In the genomic region with DNA sequence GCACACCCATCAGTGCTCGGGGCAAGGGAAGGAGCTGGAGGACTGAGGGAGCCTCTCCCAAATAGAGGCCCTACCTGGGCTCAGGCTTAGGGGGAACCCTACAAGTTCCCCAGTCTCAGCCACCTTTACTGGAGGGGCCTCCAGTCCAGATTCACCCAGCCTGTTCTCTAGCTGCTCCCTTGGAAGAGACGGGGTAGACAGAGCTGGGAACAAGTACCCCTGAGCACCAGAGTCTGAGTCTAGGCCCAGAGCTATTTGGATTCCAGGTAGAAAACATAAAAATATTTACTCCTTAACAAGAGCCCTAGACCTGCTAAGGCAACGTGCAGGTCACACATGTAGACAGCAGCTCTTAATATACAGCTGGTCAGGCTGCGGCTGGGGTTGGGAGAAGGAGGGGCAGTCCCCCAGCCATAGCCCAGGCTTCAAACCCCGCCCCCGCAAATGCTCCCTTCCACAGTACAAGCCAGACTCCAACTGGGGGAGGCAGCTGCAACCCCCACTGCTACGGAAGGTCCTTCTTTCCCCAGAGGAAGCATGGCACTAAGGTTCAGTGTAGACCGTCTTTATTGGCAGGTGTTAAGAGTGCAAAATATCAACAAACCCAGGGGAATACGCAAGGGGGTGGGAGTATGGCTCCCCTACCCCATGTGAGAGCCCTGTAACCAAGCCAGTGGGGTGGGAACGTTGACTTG, we compare ENCODE assay signal across 9 cellular contexts. TPM values are rescaled to one million over a fixed set of nuclear protein-coding genes. Genes with fewer than 3 reads are reported as not detected.
A peak's percentile ranks its signal among the peaks of the same experiment; 100 is the strongest.
DNase-seq lines count a peak whose midpoint lies in the region; ATAC-seq, FAIRE-seq and TF ChIP-seq lines count a peak whose summit lies in the region.
"Had no signal": no experiment of that assay in that cellular context is flagged by ENCODE, and none has a peak within 500 bp of the region (broad histone marks: within the 10 kb centered on the region; RNA-seq: fewer than 3 reads in every experiment).

No MANE protein-coding gene starts in this region.

- no peaks in the 10 kb centered on the region for H3K9me3 ChIP-seq in A549
- H3K9me3 ChIP-seq in endodermal cell (ENCODE audit: control insufficient read depth, low read length) = no peaks in the 10 kb centered on the region
- no peaks in the 10 kb centered on the region for H3K9me3 ChIP-seq in mesodermal cell (ENCODE audit: control insufficient read depth, low read length)
- H3K9me3 ChIP-seq in CD4-positive, alpha-beta T cell (ENCODE audit: control insufficient read depth, low read length) = no peaks in the 10 kb centered on the region

- peaks cover 21% of the 10 kb centered on the region for H3K36me3 Mint-ChIP-seq in endodermal cell (ENCODE audit: low read depth)
- H3K36me3 Mint-ChIP-seq in CD4-positive, alpha-beta T cell (ENCODE audit: low read depth) = no peaks in the 10 kb centered on the region

- H3K27me3 Mint-ChIP-seq in endodermal cell (ENCODE audit: insufficient read depth) = no peaks in the 10 kb centered on the region
- H3K27me3 Mint-ChIP-seq in CD4-positive, alpha-beta T cell = peaks cover 10% of the 10 kb centered on the region

- 52% methylated on average over 7 of the region's 10 CpGs for WGBS in A549 (ENCODE audit: missing lambda C conversion rate)
- WGBS in endodermal cell (ENCODE audit: insufficient coverage in 1 of 2, insufficient read length in 1 of 2), 2 experiments = 78 to 85% methylated on average over 2 to 10 of the region's 10 CpGs
- 67% methylated on average over 5 to 6 of the region's 10 CpGs for WGBS in mesodermal cell (ENCODE audit: insufficient coverage in 2 of 2), 2 experiments

- DNase-seq in A549 (ENCODE audit: low read depth in 1 of 2, low spot score in 1 of 2) (peak in 1 of 2 experiments; percentile 50), NB4 (ENCODE audit: low read depth) (peak; percentile 86), endodermal cell (peak; percentile 73), NCI-H187 (lab: John Stamatoyannopoulos, UW) (no peak)
- no peak for DNase-seq in effector CD4-positive, alpha-beta T cell
- DNase-seq in CD4-positive, alpha-beta T cell = no peak

- intact Hi-C loops in CD4-positive, alpha-beta T cell (cut with DNase I, micrococcal nuclease) = loop anchor here in 1 of 2 experiments (2.0 kb wide), 1 partner anchor 88 kb away; no protein-coding TSS in a partner anchor

- ATAC-seq in A549 = peak; percentile 3 to 10; a peak in 3 of 6 replicates
- ATAC-seq in GM21737 (IDR thresholded peaks at IDR 0.05; ENCODE audit: unreplicated experiment) = no peak
- ATAC-seq in CD4-positive, alpha-beta T cell (ENCODE audit: poor library complexity) = no peak

- H3K27ac Mint-ChIP-seq in endodermal cell = peak overlapping the region; percentile 74
- no peak overlapping the region for H3K27ac Mint-ChIP-seq in CD4-positive, alpha-beta T cell

- FAIRE-seq in A549 (lab: Jason Lieb, UNC) = no peak

- H3K4me3 ChIP-seq in A549 (no peak overlapping the region), NB4 (ENCODE audit: low read depth, low read length) (no peak overlapping the region), endodermal cell (ENCODE audit: low read length) (no peak overlapping the region), mesodermal cell (ENCODE audit: extremely low read depth, insufficient read depth, low read length, poor library complexity, severe bottlenecking) (no peak overlapping the region)

- peak; percentile 13 for TF ChIP-seq POLR2A in A549 (IDR thresholded peaks at IDR 0.05; ENCODE audit: low read length)
- TF ChIP-seq POLR2A in NB4 (IDR thresholded peaks at IDR 0.05; ENCODE audit: extremely low read depth, insufficient read length) = no peak

- no peak overlapping the region for H3K9ac ChIP-seq in endodermal cell (ENCODE audit: extremely low read depth, low read length, poor library complexity, severe bottlenecking)

- peaks cover 46% of the 10 kb centered on the region for H3K4me1 Mint-ChIP-seq in endodermal cell
- H3K4me1 Mint-ChIP-seq in CD4-positive, alpha-beta T cell (ENCODE audit: low read depth) = no peaks in the 10 kb centered on the region

- H3K27me3 ChIP-seq in endodermal cell (ENCODE audit: control insufficient read depth, insufficient read depth, low read length, poor library complexity, severe bottlenecking) = no peaks in the 10 kb centered on the region
- H3K27me3 ChIP-seq in CD4-positive, alpha-beta T cell (ENCODE audit: control insufficient read depth, insufficient read depth, low read length) = no peaks in the 10 kb centered on the region

- no peak for TF ChIP-seq CTCF in A549 (IDR thresholded peaks at IDR 0.05)
- TF ChIP-seq CTCF in NB4 (IDR thresholded peaks at IDR 0.05; ENCODE audit: low read depth, low read length) = no peak
- no peak for TF ChIP-seq CTCF in endodermal cell (conservative IDR thresholded peaks at IDR 0.05)
- TF ChIP-seq CTCF in CD4-positive, alpha-beta T cell (IDR thresholded peaks at IDR 0.05) = no peak

- POLR2A ChIA-PET in A549 (lab: Yijun Ruan, JAX) = interaction anchor here (1.0 kb wide), 1 partner anchor 11 kb away, joined by 3 read pairs; a partner anchor contains a TSS
- POLR2A ChIA-PET in CD4-positive, alpha-beta T cell (lab: Charles Lee) = no interaction called here

- H3K36me3 ChIP-seq in endodermal cell (ENCODE audit: control insufficient read depth, insufficient read depth, low read length) (peaks cover 20% of the 10 kb centered on the region), mesodermal cell (ENCODE audit: control insufficient read depth, insufficient read depth, low read length) (peaks cover 21% of the 10 kb centered on the region)

- no peak for TF ChIP-seq EP300 in A549 (IDR thresholded peaks at IDR 0.05)

- TF ChIP-seq RAD21 in A549 (conservative IDR thresholded peaks at IDR 0.05 in 1 of 2, IDR thresholded peaks at IDR 0.05 in 1 of 2) = no peak

- H3K4me1 ChIP-seq in A549 (peaks cover 68% of the 10 kb centered on the region), endodermal cell (ENCODE audit: control insufficient read depth, insufficient read depth, low read length) (peaks cover 18% of the 10 kb centered on the region), mesodermal cell (ENCODE audit: control insufficient read depth, insufficient read depth, low read length, poor library complexity, severe bottlenecking) (peaks cover 63% of the 10 kb centered on the region)

- peak overlapping the region; percentile 42 to 67; a peak in 4 of 6 replicates for H3K27ac ChIP-seq in A549
- H3K27ac ChIP-seq in endodermal cell (ENCODE audit: low read depth, low read length) = peak overlapping the region; percentile 68
- peak overlapping the region; percentile 36 for H3K27ac ChIP-seq in mesodermal cell (ENCODE audit: low read depth, low read length, severe bottlenecking)
- no peak overlapping the region for H3K27ac ChIP-seq in CD4-positive, alpha-beta T cell (ENCODE audit: low read depth, low read length)

- no peak overlapping the region for H3K4me2 ChIP-seq in A549

- H3K4me3 Mint-ChIP-seq in endodermal cell = no peak overlapping the region
- no peak overlapping the region for H3K4me3 Mint-ChIP-seq in CD4-positive, alpha-beta T cell

- CTCF ChIA-PET in A549 (lab: Yijun Ruan, JAX) = interaction anchor here (1.1 to 1.6 kb wide), 3 partner anchors 35 to 92 kb away, joined by 3 to 9 read pairs (median 3); no protein-coding TSS in a partner anchor
- CTCF ChIA-PET in CD4-positive, alpha-beta T cell (lab: Charles Lee) = no interaction called here

- no peaks in the 10 kb centered on the region for H3K9me3 Mint-ChIP-seq in endodermal cell
- no peaks in the 10 kb centered on the region for H3K9me3 Mint-ChIP-seq in CD4-positive, alpha-beta T cell

TF ChIP-seq in A549, 52 proteins besides CTCF, POLR2A, EP300 and RAD21:
- TF ChIP-seq POLR2AphosphoS2 (conservative IDR thresholded peaks at IDR 0.05; ENCODE audit: low read length) = peak; percentile 81; the same call in 1 of the 2 replicates
- no peak for TF ChIP-seq CHD2 (IDR thresholded peaks at IDR 0.05; ENCODE audit: low read length, partially characterized antibody)
- peak; percentile 35 for TF ChIP-seq FOSB (CRISPR knock-in tag; IDR thresholded peaks at IDR 0.05)
- TF ChIP-seq JUN (IDR thresholded peaks at IDR 0.05) = peak in 1 of 2 experiments; percentile 33; a peak in 1 of 5 replicates
- 0 out of 2 replicates have a peak, but pooled peaks have one; percentile 40 for TF ChIP-seq TP53 (CRISPR knock-in tag; IDR thresholded peaks at IDR 0.05)
TF ChIP-seq in A549: peak in this region for 4.

RNA-seq across cellular contexts. Expression of a gene that starts 8.0 kb away (rescaled TPM):
- polyA plus RNA-seq in A549 (2011; rRNA removed) (0.27 and 0.36 TPM in 2 replicates), A549 (2017; fragmentation: RNase III; extraction: RNeasy Plus Mini Kit Qiagen cat#74134 plus additional on column Dnase treatment) (0.98 to 1.2 TPM (median 1.0 TPM) in 3 replicates)
- 0.94 and 1.0 TPM in 2 replicates for polyA plus RNA-seq in A549 (2012; cell fraction: cytosol; rRNA removed)
- 1.5 and 1.8 TPM in 2 replicates for polyA plus RNA-seq in A549 (2012; cell fraction: nucleus; rRNA removed)
- polyA minus RNA-seq in A549 (2011; rRNA and poly(A)+ RNA removed) = 0.33 and 0.83 TPM in 2 replicates
- 10 to 100 TPM in 1 of 2 donors, 1 to 10 TPM in 1; 9.4 to 19.0 TPM for total RNA-seq in endodermal cell
- polyA plus RNA-seq in endodermal cell (2013, experiment 1 of 2) = 8.7 TPM
- 7.7 TPM for polyA plus RNA-seq in endodermal cell (2013, experiment 2 of 2)
- 8.0 TPM for polyA plus RNA-seq in mesodermal cell (2013, experiment 1 of 2)
- 7.1 TPM for polyA plus RNA-seq in mesodermal cell (2013, experiment 2 of 2)
- total RNA-seq in CD4-positive, alpha-beta T cell = not detected

RNA-seq across cellular contexts. Expression of a gene that starts 11.1 kb away (rescaled TPM):
- polyA plus RNA-seq in A549 (2011; rRNA removed) (113 and 134 TPM in 2 replicates), A549 (2017; fragmentation: RNase III; extraction: RNeasy Plus Mini Kit Qiagen cat#74134 plus additional on column Dnase treatment) (68.5 to 86.3 TPM (median 73.9 TPM) in 3 replicates)
- 109 and 152 TPM in 2 replicates for polyA plus RNA-seq in A549 (2012; cell fraction: cytosol; rRNA removed)
- 100 and 141 TPM in 2 replicates for polyA plus RNA-seq in A549 (2012; cell fraction: nucleus; rRNA removed)
- polyA minus RNA-seq in A549 (2011; rRNA and poly(A)+ RNA removed) = 61.4 and 69.2 TPM in 2 replicates
- 10 to 100 TPM; 14.3 to 21.2 TPM for total RNA-seq in endodermal cell
- 9.0 TPM for polyA plus RNA-seq in endodermal cell (2013, experiment 1 of 2)
- 8.0 TPM for polyA plus RNA-seq in endodermal cell (2013, experiment 2 of 2)
- polyA plus RNA-seq in mesodermal cell (2013, experiment 1 of 2) = 11.3 TPM
- polyA plus RNA-seq in mesodermal cell (2013, experiment 2 of 2) = 9.1 TPM
- total RNA-seq in CD4-positive, alpha-beta T cell = under 1 TPM; 0.19 to 0.20 TPM

RNA-seq across cellular contexts. Expression of a gene that starts 44.4 kb away (rescaled TPM):
- polyA plus RNA-seq in A549 (2011; rRNA removed) (not detected in 2 replicates), A549 (2017; fragmentation: RNase III; extraction: RNeasy Plus Mini Kit Qiagen cat#74134 plus additional on column Dnase treatment) (not detected in 3 replicates)
- polyA plus RNA-seq in A549 (2012; cell fraction: cytosol; rRNA removed) = not detected in 2 replicates
- polyA plus RNA-seq in A549 (2012; cell fraction: nucleus; rRNA removed) = not detected in 2 replicates
- 0.15 TPM in 1 of 2 replicates, not detected in the other for polyA minus RNA-seq in A549 (2011; rRNA and poly(A)+ RNA removed)
- total RNA-seq in endodermal cell = 10 to 100 TPM; 17.2 to 22.7 TPM
- 3.1 TPM for polyA plus RNA-seq in endodermal cell (2013, experiment 1 of 2)
- 2.4 TPM for polyA plus RNA-seq in endodermal cell (2013, experiment 2 of 2)
- not detected for polyA plus RNA-seq in mesodermal cell (2013, experiment 1 of 2)
- polyA plus RNA-seq in mesodermal cell (2013, experiment 2 of 2) = not detected
- total RNA-seq in CD4-positive, alpha-beta T cell = 1 to 10 TPM in 1 of 2 experiments, under 1 TPM in 1; 0.95 to 1.2 TPM
- total RNA-seq: M059J had no signal

Comparison
In these comparisons a context has a peak if more than half of its experiments do, and no peak if none do; other contexts are left out.
1. ATAC-seq: peak in A549 (2 of 2); none in GM21737 (single experiment) and CD4-positive, alpha-beta T cell (single experiment).
2. DNase-seq: peak in NB4 (single experiment) and endodermal cell (single experiment); none in NCI-H187 (0 of 2), effector CD4-positive, alpha-beta T cell (single experiment) and CD4-positive, alpha-beta T cell (0 of 10).
3. RNA of a gene that starts 8.0 kb away (total RNA-seq): 9.4 to 19.0 TPM in endodermal cell; not detected in CD4-positive, alpha-beta T cell; every median in the first group is over 4 times any median in the second.
4. RNA of a gene that starts 11.1 kb away (total RNA-seq): 14.3 to 21.2 TPM in endodermal cell; 0.19 to 0.20 TPM in CD4-positive, alpha-beta T cell; every median in the first group is over 10 times any median in the second.
5. RNA of a gene that starts 44.4 kb away (total RNA-seq): 17.2 to 22.7 TPM in endodermal cell; 0.95 to 1.2 TPM in CD4-positive, alpha-beta T cell; every median in the first group is over 4 times any median in the second.